ENCODE assay signal across 1 cellular context in genomic region chr16:75555707-75556512, GRCh38.
TF ChIP-seq lines count a peak whose summit lies in the region.

A gene with protein sequence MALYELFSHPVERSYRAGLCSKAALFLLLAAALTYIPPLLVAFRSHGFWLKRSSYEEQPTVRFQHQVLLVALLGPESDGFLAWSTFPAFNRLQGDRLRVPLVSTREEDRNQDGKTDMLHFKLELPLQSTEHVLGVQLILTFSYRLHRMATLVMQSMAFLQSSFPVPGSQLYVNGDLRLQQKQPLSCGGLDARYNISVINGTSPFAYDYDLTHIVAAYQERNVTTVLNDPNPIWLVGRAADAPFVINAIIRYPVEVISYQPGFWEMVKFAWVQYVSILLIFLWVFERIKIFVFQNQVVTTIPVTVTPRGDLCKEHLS (minus strand): TSS chr16:75556252. CDS start chr16:75556209, 43 bp downstream.

TF ChIP-seq in K562, 482 proteins besides CTCF, POLR2A, EP300 and RAD21 (continued from another document and continues in another):
- TF ChIP-seq, protein P1, sequence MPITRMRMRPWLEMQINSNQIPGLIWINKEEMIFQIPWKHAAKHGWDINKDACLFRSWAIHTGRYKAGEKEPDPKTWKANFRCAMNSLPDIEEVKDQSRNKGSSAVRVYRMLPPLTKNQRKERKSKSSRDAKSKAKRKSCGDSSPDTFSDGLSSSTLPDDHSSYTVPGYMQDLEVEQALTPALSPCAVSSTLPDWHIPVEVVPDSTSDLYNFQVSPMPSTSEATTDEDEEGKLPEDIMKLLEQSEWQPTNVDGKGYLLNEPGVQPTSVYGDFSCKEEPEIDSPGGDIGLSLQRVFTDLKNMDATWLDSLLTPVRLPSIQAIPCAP (CRISPR knock-in tag; IDR thresholded peaks at IDR 0.05; ENCODE audit: borderline replicate concordance) = no peak
- TF ChIP-seq TAF15 (IDR thresholded peaks at IDR 0.05; ENCODE audit: low read depth, low read length) = no peak
- peak; percentile 23; the same call in 1 of the 2 replicates for TF ChIP-seq FOXP1 (CRISPR knock-in tag; IDR thresholded peaks at IDR 0.05)
- TF ChIP-seq, protein P2, sequence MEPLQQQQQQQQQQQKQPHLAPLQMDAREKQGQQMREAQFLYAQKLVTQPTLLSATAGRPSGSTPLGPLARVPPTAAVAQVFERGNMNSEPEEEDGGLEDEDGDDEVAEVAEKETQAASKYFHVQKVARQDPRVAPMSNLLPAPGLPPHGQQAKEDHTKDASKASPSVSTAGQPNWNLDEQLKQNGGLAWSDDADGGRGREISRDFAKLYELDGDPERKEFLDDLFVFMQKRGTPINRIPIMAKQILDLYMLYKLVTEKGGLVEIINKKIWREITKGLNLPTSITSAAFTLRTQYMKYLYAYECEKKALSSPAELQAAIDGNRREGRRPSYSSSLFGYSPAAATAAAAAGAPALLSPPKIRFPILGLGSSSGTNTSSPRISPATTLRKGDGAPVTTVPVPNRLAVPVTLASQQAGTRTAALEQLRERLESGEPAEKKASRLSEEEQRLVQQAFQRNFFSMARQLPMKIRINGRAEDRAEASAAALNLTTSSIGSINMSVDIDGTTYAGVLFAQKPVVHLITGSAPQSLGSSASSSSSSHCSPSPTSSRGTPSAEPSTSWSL (CRISPR knock-in tag; IDR thresholded peaks at IDR 0.05; ENCODE audit: borderline replicate concordance) = 0 out of 2 replicates have a peak, but pooled peaks have one; percentile 18
- TF ChIP-seq ARID3A (IDR thresholded peaks at IDR 0.05; ENCODE audit: borderline replicate concordance, low read depth, low read length) = no peak
- no peak for TF ChIP-seq ID3 (CRISPR knock-in tag; IDR thresholded peaks at IDR 0.05)
- no peak for TF ChIP-seq ID3 (tag; IDR thresholded peaks at IDR 0.05)
- TF ChIP-seq BMI1 (IDR thresholded peaks at IDR 0.05; ENCODE audit: low read length) = peak; percentile 88; the same call in 1 of the 2 replicates
- no peak for TF ChIP-seq HOXB6 (CRISPR knock-in tag; IDR thresholded peaks at IDR 0.05; ENCODE audit: borderline replicate concordance)
- TF ChIP-seq ZFP1 (CRISPR knock-in tag; IDR thresholded peaks at IDR 0.05) = no peak
- TF ChIP-seq ZNF324 (CRISPR knock-in tag; IDR thresholded peaks at IDR 0.05) = no peak
- TF ChIP-seq GATA2 (CRISPR knock-in tag; IDR thresholded peaks at IDR 0.05) = no peak
- TF ChIP-seq HNRNPL (IDR thresholded peaks at IDR 0.05; ENCODE audit: low read depth, low read length) = no peak
- TF ChIP-seq EHMT2 (IDR thresholded peaks at IDR 0.05) = no peak
- TF ChIP-seq ZBTB12 (CRISPR knock-in tag; IDR thresholded peaks at IDR 0.05) = no peak
- no peak for TF ChIP-seq LARP7 (IDR thresholded peaks at IDR 0.05)
- TF ChIP-seq SMARCE1 (IDR thresholded peaks at IDR 0.05) = no peak
- TF ChIP-seq SAFB2 (IDR thresholded peaks at IDR 0.05; ENCODE audit: borderline replicate concordance, low read depth, low read length, severe bottlenecking) = no peak
- TF ChIP-seq SNIP1 (IDR thresholded peaks at IDR 0.05; ENCODE audit: low read depth) = no peak
- TF ChIP-seq SNRNP70 (optimal IDR thresholded peaks at IDR 0.05; ENCODE audit: low read depth, low read length) = no peak
- peak; percentile 47 for TF ChIP-seq HDAC3 (IDR thresholded peaks at IDR 0.05; ENCODE audit: borderline replicate concordance, partially characterized antibody)
- TF ChIP-seq ETV1 (tag; conservative IDR thresholded peaks at IDR 0.05; ENCODE audit: low read depth) = no peak
- TF ChIP-seq SNAPC5 (CRISPR knock-in tag; IDR thresholded peaks at IDR 0.05) = no peak
- TF ChIP-seq ZNF830 (CRISPR knock-in tag; IDR thresholded peaks at IDR 0.05) = no peak
- TF ChIP-seq E2F3 (CRISPR knock-in tag; IDR thresholded peaks at IDR 0.05) = 0 out of 2 replicates have a peak, but pooled peaks have one; percentile 44
- no peak for TF ChIP-seq ASH1L (IDR thresholded peaks at IDR 0.05; ENCODE audit: borderline replicate concordance, low read depth, partially characterized antibody)
- TF ChIP-seq ZNF717 (CRISPR knock-in tag; IDR thresholded peaks at IDR 0.05) = no peak
- TF ChIP-seq ZNF175 (CRISPR knock-in tag; IDR thresholded peaks at IDR 0.05; ENCODE audit: low read depth) = no peak
- TF ChIP-seq NCOA2 (IDR thresholded peaks at IDR 0.05; ENCODE audit: partially characterized antibody in 2 of 2) = no peak
- no peak for TF ChIP-seq SAFB (IDR thresholded peaks at IDR 0.05; ENCODE audit: borderline replicate concordance, low read depth, low read length)
- no peak for TF ChIP-seq NR4A1 (CRISPR knock-in tag; IDR thresholded peaks at IDR 0.05)
- TF ChIP-seq NR4A1 (tag; IDR thresholded peaks at IDR 0.05) = no peak
- TF ChIP-seq ELF1 (tag; IDR thresholded peaks at IDR 0.05) = no peak
- TF ChIP-seq ADNP (tag; IDR thresholded peaks at IDR 0.05) = no peak
- TF ChIP-seq ZEB2 (IDR thresholded peaks at IDR 0.05) = no peak
- TF ChIP-seq CREM (IDR thresholded peaks at IDR 0.05; ENCODE audit: low read depth) = peak; percentile 58; the same call in 1 of the 2 replicates
- TF ChIP-seq, protein P3, sequence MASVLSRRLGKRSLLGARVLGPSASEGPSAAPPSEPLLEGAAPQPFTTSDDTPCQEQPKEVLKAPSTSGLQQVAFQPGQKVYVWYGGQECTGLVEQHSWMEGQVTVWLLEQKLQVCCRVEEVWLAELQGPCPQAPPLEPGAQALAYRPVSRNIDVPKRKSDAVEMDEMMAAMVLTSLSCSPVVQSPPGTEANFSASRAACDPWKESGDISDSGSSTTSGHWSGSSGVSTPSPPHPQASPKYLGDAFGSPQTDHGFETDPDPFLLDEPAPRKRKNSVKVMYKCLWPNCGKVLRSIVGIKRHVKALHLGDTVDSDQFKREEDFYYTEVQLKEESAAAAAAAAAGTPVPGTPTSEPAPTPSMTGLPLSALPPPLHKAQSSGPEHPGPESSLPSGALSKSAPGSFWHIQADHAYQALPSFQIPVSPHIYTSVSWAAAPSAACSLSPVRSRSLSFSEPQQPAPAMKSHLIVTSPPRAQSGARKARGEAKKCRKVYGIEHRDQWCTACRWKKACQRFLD (CRISPR knock-in tag; IDR thresholded peaks at IDR 0.05) = no peak
- peak; percentile 45 for TF ChIP-seq TBP (optimal IDR thresholded peaks at IDR 0.05; ENCODE audit: low read depth, low read length)
- no peak for TF ChIP-seq FOXA1 (IDR thresholded peaks at IDR 0.05; ENCODE audit: borderline replicate concordance)
- TF ChIP-seq, protein P4, sequence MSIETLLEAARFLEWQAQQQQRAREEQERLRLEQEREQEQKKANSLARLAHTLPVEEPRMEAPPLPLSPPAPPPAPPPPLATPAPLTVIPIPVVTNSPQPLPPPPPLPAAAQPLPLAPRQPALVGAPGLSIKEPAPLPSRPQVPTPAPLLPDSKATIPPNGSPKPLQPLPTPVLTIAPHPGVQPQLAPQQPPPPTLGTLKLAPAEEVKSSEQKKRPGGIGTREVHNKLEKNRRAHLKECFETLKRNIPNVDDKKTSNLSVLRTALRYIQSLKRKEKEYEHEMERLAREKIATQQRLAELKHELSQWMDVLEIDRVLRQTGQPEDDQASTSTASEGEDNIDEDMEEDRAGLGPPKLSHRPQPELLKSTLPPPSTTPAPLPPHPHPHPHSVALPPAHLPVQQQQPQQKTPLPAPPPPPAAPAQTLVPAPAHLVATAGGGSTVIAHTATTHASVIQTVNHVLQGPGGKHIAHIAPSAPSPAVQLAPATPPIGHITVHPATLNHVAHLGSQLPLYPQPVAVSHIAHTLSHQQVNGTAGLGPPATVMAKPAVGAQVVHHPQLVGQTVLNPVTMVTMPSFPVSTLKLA (conservative IDR thresholded peaks at IDR 0.05) = peak; percentile 68 to 71
- 0 out of 2 replicates have a peak, but pooled peaks have one; percentile 9 for TF ChIP-seq ZNF263 (CRISPR knock-in tag; IDR thresholded peaks at IDR 0.05; ENCODE audit: borderline replicate concordance)
- TF ChIP-seq NFYB (IDR thresholded peaks at IDR 0.05; ENCODE audit: extremely low read depth, insufficient read length) = peak; percentile 13
- TF ChIP-seq, protein P5, sequence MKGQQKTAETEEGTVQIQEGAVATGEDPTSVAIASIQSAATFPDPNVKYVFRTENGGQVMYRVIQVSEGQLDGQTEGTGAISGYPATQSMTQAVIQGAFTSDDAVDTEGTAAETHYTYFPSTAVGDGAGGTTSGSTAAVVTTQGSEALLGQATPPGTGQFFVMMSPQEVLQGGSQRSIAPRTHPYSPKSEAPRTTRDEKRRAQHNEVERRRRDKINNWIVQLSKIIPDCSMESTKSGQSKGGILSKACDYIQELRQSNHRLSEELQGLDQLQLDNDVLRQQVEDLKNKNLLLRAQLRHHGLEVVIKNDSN (CRISPR knock-in tag; IDR thresholded peaks at IDR 0.05) = no peak
- no peak for TF ChIP-seq HNRNPH1 (optimal IDR thresholded peaks at IDR 0.05; ENCODE audit: low read depth, low read length)
- TF ChIP-seq ZNF518B (CRISPR knock-in tag; IDR thresholded peaks at IDR 0.05) = no peak
- TF ChIP-seq ZNF668 (CRISPR knock-in tag; IDR thresholded peaks at IDR 0.05) = no peak
- no peak for TF ChIP-seq ZNF431 (CRISPR knock-in tag; IDR thresholded peaks at IDR 0.05)
- no peak for TF ChIP-seq ZNF75A (CRISPR knock-in tag; IDR thresholded peaks at IDR 0.05)
- TF ChIP-seq ZNF133 (CRISPR knock-in tag; IDR thresholded peaks at IDR 0.05) = no peak
- TF ChIP-seq, protein P6, sequence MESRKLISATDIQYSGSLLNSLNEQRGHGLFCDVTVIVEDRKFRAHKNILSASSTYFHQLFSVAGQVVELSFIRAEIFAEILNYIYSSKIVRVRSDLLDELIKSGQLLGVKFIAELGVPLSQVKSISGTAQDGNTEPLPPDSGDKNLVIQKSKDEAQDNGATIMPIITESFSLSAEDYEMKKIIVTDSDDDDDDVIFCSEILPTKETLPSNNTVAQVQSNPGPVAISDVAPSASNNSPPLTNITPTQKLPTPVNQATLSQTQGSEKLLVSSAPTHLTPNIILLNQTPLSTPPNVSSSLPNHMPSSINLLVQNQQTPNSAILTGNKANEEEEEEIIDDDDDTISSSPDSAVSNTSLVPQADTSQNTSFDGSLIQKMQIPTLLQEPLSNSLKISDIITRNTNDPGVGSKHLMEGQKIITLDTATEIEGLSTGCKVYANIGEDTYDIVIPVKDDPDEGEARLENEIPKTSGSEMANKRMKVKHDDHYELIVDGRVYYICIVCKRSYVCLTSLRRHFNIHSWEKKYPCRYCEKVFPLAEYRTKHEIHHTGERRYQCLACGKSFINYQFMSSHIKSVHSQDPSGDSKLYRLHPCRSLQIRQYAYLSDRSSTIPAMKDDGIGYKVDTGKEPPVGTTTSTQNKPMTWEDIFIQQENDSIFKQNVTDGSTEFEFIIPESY (CRISPR knock-in tag; IDR thresholded peaks at IDR 0.05) = no peak
